In genomic region chr11:119367661-119368120, GRCh38 we compare ENCODE assay signal across 16 cellular contexts. TPM values are rescaled to one million over a fixed set of nuclear protein-coding genes. Genes with fewer than 3 reads are reported as not detected.
DNase-seq lines count a peak whose midpoint lies in the region; ATAC-seq and TF ChIP-seq lines count a peak whose summit lies in the region.
"Had no signal": no experiment of that assay in that cellular context is flagged by ENCODE, and none has a peak within 500 bp of the region (broad histone marks: within the 10 kb centered on the region; RNA-seq: fewer than 3 reads in every experiment).

No MANE protein-coding gene starts in this region.

- H3K4me1 Mint-ChIP-seq in chondrocyte (ENCODE audit: low read depth), result peaks cover 38% of the 10 kb centered on the region

- intact Hi-C loops in right lobe of liver (cut with DNase I), result loop anchor here in 1 of 2 donors (10.0 kb wide), 1 partner anchor 107 kb away; no protein-coding TSS in a partner anchor
- intact Hi-C loops in testis (cut with DNase I; ENCODE audit: low total_unique reads), result no loop called here

- peak; percentile 87 for DNase-seq in NCI-H526 treated with DMSO at 0.1 percent for 48 hours (lab: John Stamatoyannopoulos, UW)
- DNase-seq in chondrocyte (ENCODE audit: low spot score), result peak; percentile 28
- peak in 2 of 3 donors; percentile 55 to 64 for DNase-seq in right lobe of liver
- DNase-seq in testis, result no peak
- no peak for DNase-seq in NCI-H1417 treated with DMSO at 0.1 percent for 48 hours (lab: John Stamatoyannopoulos, UW)
- DNase-seq in AG08395 (ENCODE audit: low spot score), result no peak
- no peak for DNase-seq in T-helper 1 cell
- DNase-seq: activated T-cell treated with anti-CD3 and anti-CD28 coated beads, Interleukin-2, amount 50 U/mL, for 24 hours; DMS79; NCI-H1436 treated with DMSO at 0.1 percent for 48 hours had no signal

- H3K27me3 ChIP-seq in right lobe of liver, result no peaks in the 10 kb centered on the region
- H3K27me3 ChIP-seq in testis, result no peaks in the 10 kb centered on the region
- H3K27me3 ChIP-seq: ovary had no signal

- H3K9me3 Mint-ChIP-seq in chondrocyte (ENCODE audit: low read depth), result no peaks in the 10 kb centered on the region
- H3K9me3 Mint-ChIP-seq: activated T-cell treated with anti-CD3 and anti-CD28 coated beads, Interleukin-2, amount 50 U/mL, for 24 hours had no signal

- no peaks in the 10 kb centered on the region for H3K9me3 ChIP-seq in right lobe of liver
- no peaks in the 10 kb centered on the region for H3K9me3 ChIP-seq in testis
- H3K9me3 ChIP-seq: ovary had no signal

- ATAC-seq in right lobe of liver (peak in 1 of 4 donors; percentile 4), HG03039 (IDR thresholded peaks at IDR 0.05; ENCODE audit: unreplicated experiment) (no peak)
- ATAC-seq: Panc1 had no signal

- no peak for TF ChIP-seq CTCF in chondrocyte (IDR thresholded peaks at IDR 0.05)
- no peak for TF ChIP-seq CTCF in right lobe of liver (IDR thresholded peaks at IDR 0.05)
- TF ChIP-seq CTCF in testis (IDR thresholded peaks at IDR 0.05), result no peak

- no peaks in the 10 kb centered on the region for H3K36me3 Mint-ChIP-seq in chondrocyte (ENCODE audit: low read depth)

- H3K27ac ChIP-seq in right lobe of liver (peak overlapping the region; percentile 57 to 96 (median 94)), testis (peak overlapping the region; percentile 17 to 33)
- H3K27ac ChIP-seq: VCaP had no signal

- H3K27me3 Mint-ChIP-seq in chondrocyte (ENCODE audit: low read depth), result peaks cover 4% of the 10 kb centered on the region

- no peak overlapping the region for H3K27ac Mint-ChIP-seq in chondrocyte (ENCODE audit: unreplicated experiment)
- H3K27ac Mint-ChIP-seq: activated T-cell treated with anti-CD3 and anti-CD28 coated beads, Interleukin-2, amount 50 U/mL, for 24 hours had no signal

- H3K4me3 ChIP-seq in right lobe of liver (peak overlapping the region in 1 of 3 donors; percentile 59), testis (no peak overlapping the region)
- H3K4me3 ChIP-seq: ovary had no signal

- TF ChIP-seq POLR2A in right lobe of liver (IDR thresholded peaks at IDR 0.05), result no peak
- TF ChIP-seq POLR2A in testis (IDR thresholded peaks at IDR 0.05), result no peak

- 80% methylated on average over 1 of the region's 9 CpGs for WGBS in right lobe of liver (ENCODE audit: insufficient coverage, low coverage, low lambda C conversion rate, missing lambda C conversion rate)
- 54 to 83% methylated on average over 8 to 9 of the region's 9 CpGs for WGBS in testis, 2 donors

- H3K36me3 ChIP-seq in right lobe of liver, result no peaks in the 10 kb centered on the region
- no peaks in the 10 kb centered on the region for H3K36me3 ChIP-seq in testis (ENCODE audit: low read depth, missing control alignments)
- H3K36me3 ChIP-seq: ovary had no signal

- H3K4me1 ChIP-seq in right lobe of liver (peaks cover 0 to 75% (median 23%) of the 10 kb centered on the region in 4 donors), testis (peaks cover 71% of the 10 kb centered on the region)

- no peak overlapping the region for H3K4me3 Mint-ChIP-seq in chondrocyte (ENCODE audit: unreplicated experiment)
- H3K4me3 Mint-ChIP-seq: activated T-cell treated with anti-CD3 and anti-CD28 coated beads, Interleukin-2, amount 50 U/mL, for 24 hours had no signal

RNA-seq across cellular contexts. Expression of gene USP2, which starts 13.8 kb away (rescaled TPM):
- total RNA-seq in chondrocyte (2.1 to 4.1 TPM (median 3.6 TPM) in 3 replicates), right lobe of liver (10 to 100 TPM in 2 of 6 experiments, 1 to 10 TPM in 4; 1.3 to 25.9 (median 4.6) TPM), testis (100 to 1,000 TPM in 1 of 2 donors, 10 to 100 TPM in 1; 41.2 to 100 TPM)
- polyA plus RNA-seq in testis (ENCODE audit: insufficient read depth, low read depth, low replicate concordance), result 168 TPM

RNA-seq across cellular contexts. Expression of gene MFRP, which starts 21.2 kb away (rescaled TPM):
- total RNA-seq in chondrocyte (not detected in 3 replicates), right lobe of liver (not detected), testis (not detected)
- not detected for polyA plus RNA-seq in testis (ENCODE audit: insufficient read depth, low read depth, low replicate concordance)
- total RNA-seq: fibroblast of lung, kidney epithelial cell had no signal
- polyA plus RNA-seq: fibroblast of lung, ovary had no signal

RNA-seq across cellular contexts. Expression of gene C1QTNF5, which starts 27.0 kb away (rescaled TPM):
- 16.2 to 67.2 TPM (median 67.1 TPM) in 3 replicates for total RNA-seq in chondrocyte
- 1 to 10 TPM; 2.8 to 6.3 (median 4.8) TPM for total RNA-seq in right lobe of liver
- total RNA-seq in testis, result 1 to 10 TPM; 4.7 to 5.3 TPM
- 12.6 TPM for polyA plus RNA-seq in testis (ENCODE audit: insufficient read depth, low read depth, low replicate concordance)

RNA-seq across cellular contexts. Expression of gene RNF26, which starts 33.4 kb away (rescaled TPM):
- 22.8 to 26.0 TPM (median 24.3 TPM) in 3 replicates for total RNA-seq in chondrocyte
- total RNA-seq in right lobe of liver, result 10 to 100 TPM; 12.9 to 18.1 (median 15.1) TPM
- total RNA-seq in testis, result 10 to 100 TPM; 28.2 to 31.0 TPM
- 37.1 TPM for polyA plus RNA-seq in testis (ENCODE audit: insufficient read depth, low read depth, low replicate concordance)

RNA-seq across cellular contexts. Expression of gene MCAM, which starts 50.8 kb away (rescaled TPM):
- total RNA-seq in chondrocyte, result 170 to 527 TPM (median 509 TPM) in 3 replicates
- total RNA-seq in right lobe of liver, result 10 to 100 TPM in 4 of 6 experiments, 1 to 10 TPM in 2; 1.8 to 28.7 (median 12.5) TPM
- 10 to 100 TPM; 39.1 to 45.1 TPM for total RNA-seq in testis
- 43.1 TPM for polyA plus RNA-seq in testis (ENCODE audit: insufficient read depth, low read depth, low replicate concordance)

Comparison
In these comparisons a context has a peak if more than half of its experiments do, and no peak if none do; other contexts are left out.
1. DNase-seq: peak in NCI-H526 treated with DMSO at 0.1 percent for 48 hours (single experiment), chondrocyte (single experiment) and right lobe of liver (2 of 3); none in testis (single experiment), NCI-H1417 treated with DMSO at 0.1 percent for 48 hours (single experiment), AG08395 (single experiment) and T-helper 1 cell (0 of 5).